Comparison of ENCODE assay signal across 34 cellular contexts in genomic region chr18:43322133-43322532, GRCh38. TPM values are rescaled to one million over a fixed set of nuclear protein-coding genes. Genes with fewer than 3 reads are reported as not detected.
"Had no signal": no experiment of that assay in that cellular context is flagged by ENCODE, and none has a peak within 500 bp of the region (broad histone marks: within the 10 kb centered on the region; RNA-seq: fewer than 3 reads in every experiment).

No MANE protein-coding gene starts in this region.

- H3K27me3 ChIP-seq: ascending aorta, breast epithelium, cardiac muscle cell, colonic mucosa, esophagus squamous epithelium, gastroesophageal sphincter had no signal

- DNase-seq: activated CD4-positive, alpha-beta memory T cell treated with anti-CD3 and anti-CD28 coated beads for 36 hours; activated CD4-positive, alpha-beta T cell treated with anti-CD3 and anti-CD28 coated beads for 36 hours; activated CD4-positive, alpha-beta T cell treated with anti-CD3 and anti-CD28 coated beads, Interleukin-2, amount 10 ng/mL, durations not matched to agents 24 days and 14 days; activated CD4-positive, CD25-positive, alpha-beta regulatory T cell; activated CD4-positive, CD25-positive, alpha-beta regulatory T cell treated with anti-CD3 and anti-CD28 coated beads, Interleukin-2, amount 50 U/mL, for 72 hours; activated CD8-positive, alpha-beta memory T cell treated with anti-CD3 and anti-CD28 coated beads, Interleukin-2, amount 10 ng/mL, durations not matched to agents 7 days and 5 days; activated CD8-positive, alpha-beta memory T cell treated with anti-CD3 and anti-CD28 coated beads, Interleukin-2, amount 50 U/mL, for 4 hours; activated CD8-positive, alpha-beta T cell treated with anti-CD3 and anti-CD28 coated beads, Interleukin-2, amount 10 ng/mL, durations not matched to agents 7 days and 5 days; activated gamma-delta T cell; activated naive CD4-positive, alpha-beta T cell; activated naive CD4-positive, alpha-beta T cell treated with anti-CD3 and anti-CD28 coated beads, Interleukin-2, amount 10 ng/mL, durations not matched to agents 7 days and 5 days; activated naive CD8-positive, alpha-beta T cell treated with anti-CD3 and anti-CD28 coated beads, Interleukin-2, amount 10 ng/mL, durations not matched to agents 7 days and 5 days; activated T-cell treated with anti-CD3 and anti-CD28 coated beads, Interleukin-2, amount 50 U/mL, for 24 hours; activated T-cell treated with anti-CD3 and anti-CD28 coated beads, Interleukin-2, amount 50 U/mL, for 72 hours; central memory CD4-positive, alpha-beta T cell; cerebellar nuclear complex; colonic mucosa; effector CD8-positive, alpha-beta T cell; esophagus squamous epithelium; foreskin melanocyte; head of caudate nucleus; hypothalamus had no signal

- H3K27ac ChIP-seq: ascending aorta, breast epithelium, cardiac muscle cell, colonic mucosa, epithelial cell of prostate, esophagus squamous epithelium, gastroesophageal sphincter had no signal

- H3K36me3 ChIP-seq: ascending aorta, breast epithelium, cardiac muscle cell, colonic mucosa, esophagus squamous epithelium, gastroesophageal sphincter had no signal

- H3K9me3 ChIP-seq: ascending aorta, breast epithelium, colonic mucosa, esophagus squamous epithelium, gastroesophageal sphincter had no signal

- H3K4me1 ChIP-seq: ascending aorta, breast epithelium, colonic mucosa, esophagus squamous epithelium, gastroesophageal sphincter had no signal

- H3K4me3 ChIP-seq: ascending aorta, breast epithelium, cardiac muscle cell, colonic mucosa, esophagus squamous epithelium, gastroesophageal sphincter had no signal

- ATAC-seq: activated CD4-positive, alpha-beta T cell treated with anti-CD3 and anti-CD28 coated beads for 36 hours; activated CD8-positive, alpha-beta memory T cell treated with anti-CD3 and anti-CD28 coated beads, Interleukin-2, amount 10 ng/mL, durations not matched to agents 7 days and 5 days; activated CD8-positive, alpha-beta T cell treated with anti-CD3 and anti-CD28 coated beads, Interleukin-2, amount 10 ng/mL, durations not matched to agents 7 days and 5 days; activated naive CD4-positive, alpha-beta T cell treated with anti-CD3 and anti-CD28 coated beads, Interleukin-2, amount 50 U/mL, for 72 hours; activated T-cell treated with anti-CD3 and anti-CD28 coated beads, Interleukin-2, amount 50 U/mL, for 72 hours; gastroesophageal sphincter had no signal

RNA-seq across cellular contexts. Expression of gene SYT4, which starts 44.8 kb away (rescaled TPM):
- total RNA-seq: activated CD4-positive, alpha-beta memory T cell treated with anti-CD3 and anti-CD28 coated beads for 36 hours; activated CD4-positive, alpha-beta T cell treated with anti-CD3 and anti-CD28 coated beads for 36 hours; activated CD4-positive, alpha-beta T cell treated with anti-CD3 and anti-CD28 coated beads, Interleukin-2, amount 10 ng/mL, durations not matched to agents 24 days and 14 days; activated CD8-positive, alpha-beta memory T cell treated with anti-CD3 and anti-CD28 coated beads for 36 hours; activated CD8-positive, alpha-beta memory T cell treated with anti-CD3 and anti-CD28 coated beads, Interleukin-2, amount 10 ng/mL, durations not matched to agents 7 days and 5 days; activated CD8-positive, alpha-beta T cell treated with anti-CD3 and anti-CD28 coated beads, Interleukin-2, amount 10 ng/mL, durations not matched to agents 7 days and 5 days; activated naive CD4-positive, alpha-beta T cell treated with anti-CD3 and anti-CD28 coated beads, Interleukin-2, amount 50 U/mL, for 72 hours; activated naive CD8-positive, alpha-beta T cell treated with anti-CD3 and anti-CD28 coated beads, Interleukin-2, amount 10 ng/mL, durations not matched to agents 7 days and 5 days; activated T-cell treated with anti-CD3 and anti-CD28 coated beads, Interleukin-2, amount 50 U/mL, for 72 hours; ascending aorta; cardiac muscle cell; dermis microvascular lymphatic vessel endothelial cell; endothelial cell of umbilical vein; esophagus squamous epithelium; fibroblast of lung; fibroblast of villous mesenchyme; glomerular endothelial cell had no signal
- polyA plus RNA-seq: cardiac muscle cell, endothelial cell of umbilical vein, fibroblast of lung had no signal
